In genomic region chr11:27124514-27125264, GRCh38 we compare ENCODE assay signal across 15 cellular contexts.
DNase-seq lines count a peak whose midpoint lies in the region; FAIRE-seq and TF ChIP-seq lines count a peak whose summit lies in the region.
"Had no signal": no experiment of that assay in that cellular context is flagged by ENCODE, and none has a peak within 500 bp of the region (broad histone marks: within the 10 kb centered on the region; RNA-seq: fewer than 3 reads in every experiment).

No MANE protein-coding gene starts in this region.

- H3K4me3 Mint-ChIP-seq in endodermal cell = no peak overlapping the region
- no peak overlapping the region for H3K4me3 Mint-ChIP-seq in activated naive CD4-positive, alpha-beta T cell treated with anti-CD3 and anti-CD28 coated beads for 36 hours
- H3K4me3 Mint-ChIP-seq: activated CD4-positive, alpha-beta memory T cell treated with anti-CD3 and anti-CD28 coated beads, Interleukin-2, amount 10 ng/mL, durations not matched to agents 7 days and 5 days; immature natural killer cell; nephron; stimulated activated naive CD8-positive, alpha-beta T cell treated with anti-CD3 and anti-CD28 coated beads, Interleukin-15, amount 100 ng/mL, for 72 hours had no signal

- H3K27ac ChIP-seq in endodermal cell (ENCODE audit: low read depth, low read length) = no peak overlapping the region
- H3K27ac ChIP-seq: 22Rv1 had no signal

- no peaks in the 10 kb centered on the region for H3K27me3 Mint-ChIP-seq in endodermal cell (ENCODE audit: insufficient read depth)
- peaks cover 2% of the 10 kb centered on the region for H3K27me3 Mint-ChIP-seq in activated naive CD4-positive, alpha-beta T cell treated with anti-CD3 and anti-CD28 coated beads for 36 hours (ENCODE audit: low read depth)
- H3K27me3 Mint-ChIP-seq: activated CD4-positive, alpha-beta memory T cell treated with anti-CD3 and anti-CD28 coated beads, Interleukin-2, amount 10 ng/mL, durations not matched to agents 7 days and 5 days had no signal

- FAIRE-seq in GM19239 (lab: Jason Lieb, UNC) (no peak), HTR-8/SVneo (lab: Jason Lieb, UNC) (no peak)
- FAIRE-seq: endometrium had no signal

- H3K4me1 ChIP-seq in endodermal cell (ENCODE audit: control insufficient read depth, insufficient read depth, low read length) = no peaks in the 10 kb centered on the region

- no peaks in the 10 kb centered on the region for H3K9me3 Mint-ChIP-seq in endodermal cell
- H3K9me3 Mint-ChIP-seq in activated naive CD4-positive, alpha-beta T cell treated with anti-CD3 and anti-CD28 coated beads for 36 hours = no peaks in the 10 kb centered on the region
- H3K9me3 Mint-ChIP-seq: nephron; stimulated activated naive CD8-positive, alpha-beta T cell treated with anti-CD3 and anti-CD28 coated beads, Interleukin-15, amount 100 ng/mL, for 72 hours had no signal

- DNase-seq in DMS 273 (lab: John Stamatoyannopoulos, UW; ENCODE audit: unreplicated experiment) (peak; percentile 26), DMS 273 treated with DMSO at 0.1 percent for 48 hours (lab: John Stamatoyannopoulos, UW) (no peak), NCI-H526 treated with DMSO at 0.1 percent for 48 hours (lab: John Stamatoyannopoulos, UW) (peak; percentile 13), endodermal cell (no peak), pons (ENCODE audit: low spot score) (peak; percentile 14), GM19239 (ENCODE audit: insufficient read length, low spot score) (no peak), HTR-8/SVneo (ENCODE audit: insufficient read length, low spot score) (no peak)
- DNase-seq in activated naive CD4-positive, alpha-beta T cell treated with anti-CD3 and anti-CD28 coated beads for 36 hours = no peak
- DNase-seq: activated CD4-positive, alpha-beta memory T cell treated with anti-CD3 and anti-CD28 coated beads, Interleukin-2, amount 10 ng/mL, durations not matched to agents 7 days and 5 days; immature natural killer cell; NCI-H1417 treated with DMSO at 0.1 percent for 48 hours; stimulated activated naive CD8-positive, alpha-beta T cell treated with anti-CD3 and anti-CD28 coated beads, Interleukin-15, amount 100 ng/mL, for 72 hours had no signal

- 95% methylated on average over 7 of the region's 7 CpGs; no CpG with 5 or more reads in 1 of the 2 experiments for WGBS in endodermal cell (ENCODE audit: insufficient coverage in 1 of 2, insufficient read length in 1 of 2), 2 experiments

- H3K27ac Mint-ChIP-seq in endodermal cell = no peak overlapping the region
- H3K27ac Mint-ChIP-seq in activated naive CD4-positive, alpha-beta T cell treated with anti-CD3 and anti-CD28 coated beads for 36 hours = no peak overlapping the region
- H3K27ac Mint-ChIP-seq: activated CD4-positive, alpha-beta memory T cell treated with anti-CD3 and anti-CD28 coated beads, Interleukin-2, amount 10 ng/mL, durations not matched to agents 7 days and 5 days; immature natural killer cell; nephron; stimulated activated naive CD8-positive, alpha-beta T cell treated with anti-CD3 and anti-CD28 coated beads, Interleukin-15, amount 100 ng/mL, for 72 hours had no signal

- H3K9ac ChIP-seq in endodermal cell (ENCODE audit: extremely low read depth, low read length, poor library complexity, severe bottlenecking) = no peak overlapping the region

- H3K4me3 ChIP-seq in endodermal cell (ENCODE audit: low read length) = no peak overlapping the region

- H3K4me1 Mint-ChIP-seq in endodermal cell = no peaks in the 10 kb centered on the region
- no peaks in the 10 kb centered on the region for H3K4me1 Mint-ChIP-seq in activated naive CD4-positive, alpha-beta T cell treated with anti-CD3 and anti-CD28 coated beads for 36 hours (ENCODE audit: low read depth)
- H3K4me1 Mint-ChIP-seq: activated CD4-positive, alpha-beta memory T cell treated with anti-CD3 and anti-CD28 coated beads, Interleukin-2, amount 10 ng/mL, durations not matched to agents 7 days and 5 days; immature natural killer cell; stimulated activated naive CD8-positive, alpha-beta T cell treated with anti-CD3 and anti-CD28 coated beads, Interleukin-15, amount 100 ng/mL, for 72 hours had no signal

- CTCF ChIA-PET in activated naive CD4-positive, alpha-beta T cell treated with anti-CD3 and anti-CD28 coated beads for 36 hours (lab: Charles Lee) = interaction anchor here (0.6 kb wide), 1 partner anchor 24 kb away, joined by 4 read pairs; no protein-coding TSS in a partner anchor

- no peaks in the 10 kb centered on the region for H3K9me3 ChIP-seq in endodermal cell (ENCODE audit: control insufficient read depth, low read length)

- peak; percentile 23 for TF ChIP-seq CTCF in endodermal cell (conservative IDR thresholded peaks at IDR 0.05)

- intact Hi-C loops in activated naive CD4-positive, alpha-beta T cell treated with anti-CD3 and anti-CD28 coated beads for 36 hours (cut with micrococcal nuclease) = no loop called here

- no peaks in the 10 kb centered on the region for H3K36me3 ChIP-seq in endodermal cell (ENCODE audit: control insufficient read depth, insufficient read depth, low read length)

- H3K27me3 ChIP-seq in endodermal cell (ENCODE audit: control insufficient read depth, insufficient read depth, low read length, poor library complexity, severe bottlenecking) = no peaks in the 10 kb centered on the region

- peaks cover 6% of the 10 kb centered on the region for H3K36me3 Mint-ChIP-seq in endodermal cell (ENCODE audit: low read depth)
- H3K36me3 Mint-ChIP-seq in activated naive CD4-positive, alpha-beta T cell treated with anti-CD3 and anti-CD28 coated beads for 36 hours (ENCODE audit: low read depth) = no peaks in the 10 kb centered on the region
- H3K36me3 Mint-ChIP-seq: immature natural killer cell had no signal

Comparison
In these comparisons a context has a peak if more than half of its experiments do, and no peak if none do; other contexts are left out.
1. DNase-seq: peak in DMS 273 (single experiment), NCI-H526 treated with DMSO at 0.1 percent for 48 hours (single experiment) and pons (single experiment); none in DMS 273 treated with DMSO at 0.1 percent for 48 hours (single experiment), endodermal cell (single experiment), GM19239 (single experiment), activated naive CD4-positive, alpha-beta T cell treated with anti-CD3 and anti-CD28 coated beads for 36 hours (single experiment) and HTR-8/SVneo (single experiment).